In genomic region chr2:96315400-96316071, GRCh38 we compare ENCODE assay signal across 10 cellular contexts. TPM values are rescaled to one million over a fixed set of nuclear protein-coding genes. Genes with fewer than 3 reads are reported as not detected.
DNase-seq lines count a peak whose midpoint lies in the region; ATAC-seq, FAIRE-seq and TF ChIP-seq lines count a peak whose summit lies in the region.
"Had no signal": no experiment of that assay in that cellular context is flagged by ENCODE, and none has a peak within 500 bp of the region (broad histone marks: within the 10 kb centered on the region; RNA-seq: fewer than 3 reads in every experiment).

No MANE protein-coding gene starts in this region.

- peaks cover 5% of the 10 kb centered on the region for H3K4me1 ChIP-seq in foreskin keratinocyte

- peaks cover 47% of the 10 kb centered on the region for H3K4me1 Mint-ChIP-seq in activated CD4-positive, alpha-beta memory T cell treated with anti-CD3 and anti-CD28 coated beads for 36 hours (ENCODE audit: low read depth)

- H3K27me3 ChIP-seq in foreskin keratinocyte, result peaks cover under 1% of the 10 kb centered on the region

- H3K9me3 Mint-ChIP-seq in activated CD4-positive, alpha-beta memory T cell treated with anti-CD3 and anti-CD28 coated beads for 36 hours, result no peaks in the 10 kb centered on the region

- peak overlapping the region; percentile 85 for H3K27ac Mint-ChIP-seq in activated CD4-positive, alpha-beta memory T cell treated with anti-CD3 and anti-CD28 coated beads for 36 hours

- H3K4me3 Mint-ChIP-seq in activated CD4-positive, alpha-beta memory T cell treated with anti-CD3 and anti-CD28 coated beads for 36 hours, result peak overlapping the region; percentile 51

- peaks cover 5% of the 10 kb centered on the region for H3K36me3 Mint-ChIP-seq in activated CD4-positive, alpha-beta memory T cell treated with anti-CD3 and anti-CD28 coated beads for 36 hours

- ATAC-seq in GM19463 (IDR thresholded peaks at IDR 0.05; ENCODE audit: unreplicated experiment) (peak; percentile 61), foreskin keratinocyte (peak; percentile 56), GM18867 (IDR thresholded peaks at IDR 0.05; ENCODE audit: unreplicated experiment) (no peak)

- POLR2A ChIA-PET in activated CD4-positive, alpha-beta memory T cell treated with anti-CD3 and anti-CD28 coated beads for 36 hours (lab: Charles Lee), result interaction anchor here (1.1 to 1.5 kb wide), 4 partner anchors 9 to 26 kb away, joined by 5 to 7 read pairs (median 6); partner anchors contain the start of gene ITPRIPL1

- no peak for TF ChIP-seq CTCF in AG10803 (conservative IDR thresholded peaks at IDR 0.05; ENCODE audit: low read length)
- no peak for TF ChIP-seq CTCF in foreskin keratinocyte (conservative IDR thresholded peaks at IDR 0.05)

- no peak overlapping the region for H3K27ac ChIP-seq in foreskin keratinocyte

- H3K4me3 ChIP-seq in AG10803 (ENCODE audit: low read length), result no peak overlapping the region

- TF ChIP-seq POLR2A in H54 (IDR thresholded peaks at IDR 0.05; ENCODE audit: low read depth, low read length), result no peak

- DNase-seq in AG10803 (ENCODE audit: low read depth) (peak; percentile 77), foreskin keratinocyte (peak in 1 of 2 donors; percentile 40), H54 (ENCODE audit: insufficient read length, low spot score) (no peak), HPDE6-E6E7 (ENCODE audit: extremely low spot score) (no peak), SIG-M5 treated with dmso at 0.1 percent for 504 hours (lab: John Stamatoyannopoulos, UW; ENCODE audit: unreplicated experiment) (no peak)
- peak; percentile 47 for DNase-seq in activated CD4-positive, alpha-beta memory T cell treated with anti-CD3 and anti-CD28 coated beads for 36 hours
- DNase-seq: NCI-H524; stimulated activated CD4-positive, alpha-beta T cell treated with anti-CD3 and anti-CD28 coated beads, Interleukin-12 subunit alpha, Interleukin-12 subunit beta, amount 100 ng/mL, for 4 hours had no signal

- H3K27me3 Mint-ChIP-seq in activated CD4-positive, alpha-beta memory T cell treated with anti-CD3 and anti-CD28 coated beads for 36 hours, result no peaks in the 10 kb centered on the region

- no peak for FAIRE-seq in H54 (lab: Jason Lieb, UNC)

- CTCF ChIA-PET in activated CD4-positive, alpha-beta memory T cell treated with anti-CD3 and anti-CD28 coated beads for 36 hours (lab: Charles Lee), result interaction anchor here (0.9 kb wide), 1 partner anchor 141 kb away, joined by 3 read pairs; no protein-coding TSS in a partner anchor

- intact Hi-C loops in activated CD4-positive, alpha-beta memory T cell treated with anti-CD3 and anti-CD28 coated beads for 36 hours (cut with micrococcal nuclease), result no loop called here

RNA-seq across cellular contexts. Expression of gene ITPRIPL1, which starts 9.6 kb away (rescaled TPM):
- total RNA-seq in activated CD4-positive, alpha-beta memory T cell treated with anti-CD3 and anti-CD28 coated beads for 36 hours, result 10 to 100 TPM; 30.2 TPM
- total RNA-seq in foreskin keratinocyte, result 7.2 and 7.7 TPM in 2 replicates
- polyA plus RNA-seq in foreskin keratinocyte, result 3.2 and 3.5 TPM in 2 replicates

RNA-seq across cellular contexts. Expression of gene SNRNP200, which starts 10.2 kb away (rescaled TPM):
- total RNA-seq in activated CD4-positive, alpha-beta memory T cell treated with anti-CD3 and anti-CD28 coated beads for 36 hours, result 100 to 1,000 TPM; 165 to 175 TPM
- total RNA-seq in foreskin keratinocyte, result 86.0 and 94.9 TPM in 2 replicates
- 73.5 and 80.9 TPM in 2 replicates for polyA plus RNA-seq in foreskin keratinocyte

RNA-seq across cellular contexts. Expression of gene NCAPH, which starts 20.0 kb away (rescaled TPM):
- 10 to 100 TPM; 96.9 to 98.8 TPM for total RNA-seq in activated CD4-positive, alpha-beta memory T cell treated with anti-CD3 and anti-CD28 coated beads for 36 hours
- 32.7 and 44.7 TPM in 2 replicates for total RNA-seq in foreskin keratinocyte
- polyA plus RNA-seq in foreskin keratinocyte, result 30.8 and 41.6 TPM in 2 replicates

RNA-seq across cellular contexts. Expression of gene CIAO1, which starts 49.5 kb away (rescaled TPM):
- total RNA-seq in activated CD4-positive, alpha-beta memory T cell treated with anti-CD3 and anti-CD28 coated beads for 36 hours, result 10 to 100 TPM; 86.6 to 87.1 TPM
- total RNA-seq in foreskin keratinocyte, result 59.5 and 63.9 TPM in 2 replicates
- polyA plus RNA-seq in foreskin keratinocyte, result 41.7 and 43.3 TPM in 2 replicates

RNA-seq across cellular contexts. Expression of gene TMEM127, which starts 49.7 kb away (rescaled TPM):
- 10 to 100 TPM; 19.3 to 22.2 TPM for total RNA-seq in activated CD4-positive, alpha-beta memory T cell treated with anti-CD3 and anti-CD28 coated beads for 36 hours
- total RNA-seq in foreskin keratinocyte, result 24.7 and 26.1 TPM in 2 replicates
- 17.3 and 19.7 TPM in 2 replicates for polyA plus RNA-seq in foreskin keratinocyte

Comparison
In these comparisons a context has a peak if more than half of its experiments do, and no peak if none do; other contexts are left out.
1. DNase-seq: peak in AG10803 (single experiment) and activated CD4-positive, alpha-beta memory T cell treated with anti-CD3 and anti-CD28 coated beads for 36 hours (single experiment); none in H54 (single experiment), HPDE6-E6E7 (single experiment) and SIG-M5 treated with dmso at 0.1 percent for 504 hours (single experiment).